17 cellular contexts compared by ENCODE assay signal in genomic region chr10:16408379-16408778, GRCh38.
"Had no signal": no experiment of that assay in that cellular context is flagged by ENCODE, and none has a peak within 500 bp of the region (broad histone marks: within the 10 kb centered on the region; RNA-seq: fewer than 3 reads in every experiment).

No MANE protein-coding gene starts in this region.

- H3K9ac ChIP-seq: neural progenitor cell had no signal

- H3K4me1 Mint-ChIP-seq: neural progenitor cell; stimulated activated naive CD8-positive, alpha-beta T cell treated with anti-CD3 and anti-CD28 coated beads, Interleukin-15, amount 100 ng/mL, for 72 hours had no signal

- H3K4me3 ChIP-seq: neural progenitor cell, pancreas, testis had no signal

- H3K9me3 Mint-ChIP-seq: activated naive CD4-positive, alpha-beta T cell treated with anti-CD3 and anti-CD28 coated beads, Interleukin-2, amount 50 U/mL, for 72 hours; activated T-cell treated with anti-CD3 and anti-CD28 coated beads, Interleukin-2, amount 50 U/mL, for 4 hours; brain; dendritic cell treated with granulocyte-macrophage colony-stimulating factor and Interleukin-4, amounts not matched to agents 40 ng/mL and 50 ng/mL, for 4 days; endodermal cell; neural progenitor cell; stimulated activated naive CD8-positive, alpha-beta T cell treated with anti-CD3 and anti-CD28 coated beads, Interleukin-15, amount 100 ng/mL, for 72 hours had no signal

- H2AFZ ChIP-seq: neural progenitor cell had no signal

- H3K36me3 ChIP-seq: neural progenitor cell, pancreas had no signal

- H3K27me3 ChIP-seq: neural progenitor cell, pancreas, testis had no signal

- H3K36me3 Mint-ChIP-seq: activated naive CD4-positive, alpha-beta T cell treated with anti-CD3 and anti-CD28 coated beads, Interleukin-2, amount 50 U/mL, for 72 hours; brain; neural progenitor cell had no signal

- ATAC-seq: activated naive CD4-positive, alpha-beta T cell treated with anti-CD3 and anti-CD28 coated beads, Interleukin-2, amount 50 U/mL, for 72 hours; activated T-cell treated with anti-CD3 and anti-CD28 coated beads, Interleukin-2, amount 50 U/mL, for 4 hours; stimulated activated naive CD8-positive, alpha-beta T cell treated with anti-CD3 and anti-CD28 coated beads, Interleukin-15, amount 100 ng/mL, for 72 hours had no signal

- H3K27ac Mint-ChIP-seq: activated naive CD4-positive, alpha-beta T cell treated with anti-CD3 and anti-CD28 coated beads, Interleukin-2, amount 50 U/mL, for 72 hours; brain; dendritic cell treated with granulocyte-macrophage colony-stimulating factor and Interleukin-4, amounts not matched to agents 40 ng/mL and 50 ng/mL, for 4 days; endodermal cell; neural progenitor cell; stimulated activated naive CD8-positive, alpha-beta T cell treated with anti-CD3 and anti-CD28 coated beads, Interleukin-15, amount 100 ng/mL, for 72 hours had no signal

- H3K27ac ChIP-seq: neural progenitor cell, pancreas, testis had no signal

- H3K4me1 ChIP-seq: neural progenitor cell, pancreas, testis had no signal

- H3K4me3 Mint-ChIP-seq: activated T-cell treated with anti-CD3 and anti-CD28 coated beads, Interleukin-2, amount 50 U/mL, for 4 hours; brain; dendritic cell treated with granulocyte-macrophage colony-stimulating factor and Interleukin-4, amounts not matched to agents 40 ng/mL and 50 ng/mL, for 4 days; endodermal cell; neural progenitor cell; stimulated activated naive CD8-positive, alpha-beta T cell treated with anti-CD3 and anti-CD28 coated beads, Interleukin-15, amount 100 ng/mL, for 72 hours had no signal

- DNase-seq: activated CD4-positive, alpha-beta T cell treated with anti-CD3 and anti-CD28 coated beads, Interleukin-2, amount 50 U/mL, for 4 hours; activated CD4-positive, CD25-positive, alpha-beta regulatory T cell treated with anti-CD3 and anti-CD28 coated beads, Interleukin-2, amount 50 U/mL, for 72 hours; activated effector memory CD4-positive, alpha-beta T cell treated with anti-CD3 and anti-CD28 coated beads, Interleukin-2, amount 50 U/mL, for 16 hours; activated T-cell treated with anti-CD3 and anti-CD28 coated beads, Interleukin-2, amount 50 U/mL, for 4 hours; amygdala; endodermal cell; erythroblast; hippocampal formation; pancreas; stimulated activated CD4-positive, alpha-beta T cell treated with anti-CD3 and anti-CD28 coated beads, Interleukin-15, amount 100 ng/mL, for 24 hours; stimulated activated CD4-positive, alpha-beta T cell treated with anti-CD3 and anti-CD28 coated beads, Interleukin-4, amount 100 ng/mL, for 4 hours; stimulated activated naive CD8-positive, alpha-beta T cell treated with anti-CD3 and anti-CD28 coated beads, Interleukin-15, amount 100 ng/mL, for 72 hours; testis had no signal

- H3K9me3 ChIP-seq: pancreas, testis had no signal

- H3K4me2 ChIP-seq: neural progenitor cell had no signal
